ENCODE assay signal across 19 cellular contexts in the genomic region with DNA sequence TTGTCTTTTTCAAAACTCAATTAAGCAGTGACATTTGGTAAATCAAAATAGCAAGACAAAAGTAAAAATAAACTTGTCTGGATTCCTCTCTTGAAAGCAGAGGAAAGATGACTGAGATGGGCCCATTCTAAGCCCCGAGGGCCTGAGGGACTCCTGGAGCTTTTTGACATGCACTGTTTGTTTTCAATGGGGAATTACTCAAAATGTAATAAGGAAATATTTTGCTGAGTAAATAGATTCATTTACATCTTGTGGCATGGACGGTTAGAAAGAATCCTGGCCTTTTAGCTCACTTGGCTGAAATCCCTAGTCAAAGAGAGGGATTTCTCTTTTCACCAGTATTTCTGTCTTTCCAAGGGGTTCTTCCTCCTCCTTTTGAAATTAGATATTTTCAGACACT.
"Had no signal": no experiment of that assay in that cellular context is flagged by ENCODE, and none has a peak within 500 bp of the region (broad histone marks: within the 10 kb centered on the region; RNA-seq: fewer than 3 reads in every experiment).

No MANE protein-coding gene starts in this region.

- H3K36me3 Mint-ChIP-seq: activated naive CD8-positive, alpha-beta T cell treated with anti-CD3 and anti-CD28 coated beads, Interleukin-2, amount 10 ng/mL, durations not matched to agents 7 days and 5 days; mesothelial cell of epicardium had no signal

- H3K9me3 Mint-ChIP-seq: activated CD4-positive, alpha-beta T cell treated with anti-CD3 and anti-CD28 coated beads, Interleukin-2, amount 10 ng/mL, durations not matched to agents 24 days and 14 days had no signal

- H3K27ac Mint-ChIP-seq: activated B cell treated with CpG ODN at 0.5 μM for 24 hours; activated CD4-positive, alpha-beta T cell treated with anti-CD3 and anti-CD28 coated beads, Interleukin-2, amount 10 ng/mL, durations not matched to agents 24 days and 14 days; activated naive CD8-positive, alpha-beta T cell treated with anti-CD3 and anti-CD28 coated beads, Interleukin-2, amount 10 ng/mL, durations not matched to agents 7 days and 5 days; dendritic cell treated with granulocyte-macrophage colony-stimulating factor and Interleukin-4, amounts not matched to agents 40 ng/mL and 50 ng/mL, for 4 days; mesothelial cell of epicardium; stimulated activated naive CD8-positive, alpha-beta T cell treated with anti-CD3 and anti-CD28 coated beads, Interleukin-15, Interleukin-2, amounts not matched to agents 100 ng/mL and 50 ng/mL, for 24 hours had no signal

- H3K27me3 ChIP-seq: gastroesophageal sphincter, heart right ventricle, pancreas, sigmoid colon, spleen had no signal

- H3K4me1 Mint-ChIP-seq: activated B cell treated with CpG ODN at 0.5 μM for 24 hours; activated CD4-positive, alpha-beta T cell treated with anti-CD3 and anti-CD28 coated beads, Interleukin-2, amount 10 ng/mL, durations not matched to agents 24 days and 14 days; activated naive CD8-positive, alpha-beta T cell treated with anti-CD3 and anti-CD28 coated beads, Interleukin-2, amount 10 ng/mL, durations not matched to agents 7 days and 5 days had no signal

- H3K27me3 Mint-ChIP-seq: activated B cell treated with CpG ODN at 0.5 μM for 24 hours; dendritic cell treated with granulocyte-macrophage colony-stimulating factor and Interleukin-4, amounts not matched to agents 40 ng/mL and 50 ng/mL, for 4 days had no signal

- H3K27ac ChIP-seq: gastroesophageal sphincter, heart right ventricle, pancreas, sigmoid colon, spleen had no signal

- H3K9me3 ChIP-seq: pancreas, sigmoid colon had no signal

- H3K4me1 ChIP-seq: gastroesophageal sphincter, heart right ventricle, pancreas, sigmoid colon, spleen had no signal

- H3K4me3 Mint-ChIP-seq: activated B cell treated with CpG ODN at 0.5 μM for 24 hours; activated CD4-positive, alpha-beta T cell treated with anti-CD3 and anti-CD28 coated beads, Interleukin-2, amount 10 ng/mL, durations not matched to agents 24 days and 14 days; activated naive CD8-positive, alpha-beta T cell treated with anti-CD3 and anti-CD28 coated beads, Interleukin-2, amount 10 ng/mL, durations not matched to agents 7 days and 5 days; dendritic cell treated with granulocyte-macrophage colony-stimulating factor and Interleukin-4, amounts not matched to agents 40 ng/mL and 50 ng/mL, for 4 days; mesothelial cell of epicardium; neural crest cell; stimulated activated naive CD8-positive, alpha-beta T cell treated with anti-CD3 and anti-CD28 coated beads, Interleukin-15, Interleukin-2, amounts not matched to agents 100 ng/mL and 50 ng/mL, for 24 hours had no signal

- DNase-seq: activated B cell treated with CpG ODN at 0.5 μM for 24 hours; activated CD4-positive, alpha-beta T cell treated with anti-CD3 and anti-CD28 coated beads, Interleukin-2, amount 10 ng/mL, durations not matched to agents 24 days and 14 days; activated CD8-positive, alpha-beta memory T cell treated with anti-CD3 and anti-CD28 coated beads, Interleukin-2, amount 50 U/mL, for 48 hours; activated gamma-delta T cell treated with Interleukin-2 at 50 U/mL for 16 hours; activated naive CD8-positive, alpha-beta T cell treated with anti-CD3 and anti-CD28 coated beads, Interleukin-2, amount 10 ng/mL, durations not matched to agents 7 days and 5 days; aorta; cerebellar nuclear complex; effector memory CD4-positive, alpha-beta T cell; heart right ventricle; left colon; pancreas; sigmoid colon; spleen had no signal

- H3K36me3 ChIP-seq: gastroesophageal sphincter, heart right ventricle, pancreas, sigmoid colon, spleen had no signal

- H3K4me3 ChIP-seq: gastroesophageal sphincter, heart right ventricle, lung, pancreas, sigmoid colon, spleen had no signal
